ENCODE assay signal across 8 cellular contexts in the genomic region with DNA sequence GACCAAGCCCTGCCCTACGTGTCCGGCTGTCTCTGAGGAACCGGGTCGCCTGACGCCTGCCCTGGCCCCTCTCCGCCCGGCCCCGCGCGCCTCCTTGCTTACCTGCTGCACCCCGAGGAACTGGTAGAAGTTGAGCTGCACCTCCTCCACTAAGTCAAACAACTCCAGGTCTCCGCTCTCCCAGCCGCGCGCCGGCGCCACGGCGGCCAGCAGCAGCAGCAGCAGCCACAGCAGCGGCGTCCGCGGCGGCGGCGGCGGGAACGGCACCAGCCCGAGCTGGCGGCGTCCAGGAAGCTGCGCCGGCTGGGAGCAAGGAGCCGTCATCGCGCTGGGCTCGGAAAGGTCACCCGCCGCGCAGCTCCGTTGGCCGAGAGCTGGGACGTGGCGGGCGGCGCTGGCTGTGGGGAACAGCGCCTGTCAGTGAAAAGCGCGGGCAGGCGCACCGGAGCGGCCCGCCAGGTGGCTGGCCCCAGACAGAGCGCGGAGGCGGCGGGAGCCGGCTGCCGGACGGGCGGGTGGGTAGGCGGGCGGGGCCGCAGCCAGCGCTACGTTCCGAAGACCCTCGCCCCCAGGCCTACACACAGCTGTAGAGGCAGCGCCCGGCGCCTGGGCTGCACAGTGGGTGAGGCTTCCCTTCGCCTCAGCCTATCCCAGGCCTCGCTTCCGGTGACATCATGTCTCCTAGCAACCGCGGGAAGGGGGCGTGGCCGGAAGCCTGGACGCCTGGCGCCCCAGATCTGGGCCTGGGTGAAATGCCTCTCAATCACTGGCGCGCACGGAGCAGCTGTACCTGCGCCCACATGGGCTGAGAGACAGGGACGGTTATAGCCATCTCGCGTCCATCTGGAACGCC. TPM values are rescaled to one million over a fixed set of nuclear protein-coding genes. Genes with fewer than 3 reads are reported as not detected.
DNase-seq lines count a peak whose midpoint lies in the region; ATAC-seq and TF ChIP-seq lines count a peak whose summit lies in the region.

A gene with protein sequence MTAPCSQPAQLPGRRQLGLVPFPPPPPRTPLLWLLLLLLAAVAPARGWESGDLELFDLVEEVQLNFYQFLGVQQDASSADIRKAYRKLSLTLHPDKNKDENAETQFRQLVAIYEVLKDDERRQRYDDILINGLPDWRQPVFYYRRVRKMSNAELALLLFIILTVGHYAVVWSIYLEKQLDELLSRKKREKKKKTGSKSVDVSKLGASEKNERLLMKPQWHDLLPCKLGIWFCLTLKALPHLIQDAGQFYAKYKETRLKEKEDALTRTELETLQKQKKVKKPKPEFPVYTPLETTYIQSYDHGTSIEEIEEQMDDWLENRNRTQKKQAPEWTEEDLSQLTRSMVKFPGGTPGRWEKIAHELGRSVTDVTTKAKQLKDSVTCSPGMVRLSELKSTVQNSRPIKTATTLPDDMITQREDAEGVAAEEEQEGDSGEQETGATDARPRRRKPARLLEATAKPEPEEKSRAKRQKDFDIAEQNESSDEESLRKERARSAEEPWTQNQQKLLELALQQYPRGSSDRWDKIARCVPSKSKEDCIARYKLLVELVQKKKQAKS (minus strand): TSS at position 620 of the 853 bp plus-strand sequence. CDS start 296 bp downstream, at position 324.

- DNase-seq in DMS153 (lab: John Stamatoyannopoulos, UW) (peak; percentile 84), OCI-M2 (lab: John Stamatoyannopoulos, UW; ENCODE audit: unreplicated experiment) (peak; percentile 86), activated T-cell treated with anti-CD3 and anti-CD28 coated beads for 4 hours (peak; percentile 100), epithelial cell of esophagus (ENCODE audit: low read depth) (peak; percentile 96), mucosa of descending colon (peak; percentile 98 to 100 (median 100))
- DNase-seq in stimulated activated CD8-positive, alpha-beta memory T cell treated with anti-CD3 and anti-CD28 coated beads, Interleukin-4, amount 100 ng/mL, for 24 hours (ENCODE audit: low read depth) = peak; percentile 99

- TF ChIP-seq EP300 in Ishikawa (IDR thresholded peaks at IDR 0.05; ENCODE audit: borderline replicate concordance) = no peak

- peak; percentile 94 for ATAC-seq in GM21576 (IDR thresholded peaks at IDR 0.05; ENCODE audit: unreplicated experiment)
- ATAC-seq in mucosa of descending colon = peak; percentile 98

- TF ChIP-seq RAD21 in Ishikawa (IDR thresholded peaks at IDR 0.05; ENCODE audit: low read depth) = no peak

- TF ChIP-seq CTCF in epithelial cell of esophagus (IDR thresholded peaks at IDR 0.05; ENCODE audit: insufficient read depth, low read depth, low read length, missing control alignments) = no peak
- no peak for TF ChIP-seq CTCF in mucosa of descending colon (IDR thresholded peaks at IDR 0.05)

- no peaks in the 10 kb centered on the region for H3K36me3 ChIP-seq in mucosa of descending colon (ENCODE audit: low read depth)

- H3K4me1 ChIP-seq in mucosa of descending colon (ENCODE audit: low read depth) = peaks cover 4% of the 10 kb centered on the region

- intact Hi-C loops in mucosa of descending colon (cut with DNase I, micrococcal nuclease) = no loop called here

- H3K4me3 ChIP-seq in epithelial cell of esophagus (ENCODE audit: low read length) (peak within 1 kb of the TSS; percentile 71), mucosa of descending colon (peak within 1 kb of the TSS; percentile 78)

- no peaks in the 10 kb centered on the region for H3K9me3 ChIP-seq in mucosa of descending colon

TF ChIP-seq in Ishikawa, 13 proteins besides CTCF, POLR2A, EP300 and RAD21:
- TF ChIP-seq, protein P1, sequence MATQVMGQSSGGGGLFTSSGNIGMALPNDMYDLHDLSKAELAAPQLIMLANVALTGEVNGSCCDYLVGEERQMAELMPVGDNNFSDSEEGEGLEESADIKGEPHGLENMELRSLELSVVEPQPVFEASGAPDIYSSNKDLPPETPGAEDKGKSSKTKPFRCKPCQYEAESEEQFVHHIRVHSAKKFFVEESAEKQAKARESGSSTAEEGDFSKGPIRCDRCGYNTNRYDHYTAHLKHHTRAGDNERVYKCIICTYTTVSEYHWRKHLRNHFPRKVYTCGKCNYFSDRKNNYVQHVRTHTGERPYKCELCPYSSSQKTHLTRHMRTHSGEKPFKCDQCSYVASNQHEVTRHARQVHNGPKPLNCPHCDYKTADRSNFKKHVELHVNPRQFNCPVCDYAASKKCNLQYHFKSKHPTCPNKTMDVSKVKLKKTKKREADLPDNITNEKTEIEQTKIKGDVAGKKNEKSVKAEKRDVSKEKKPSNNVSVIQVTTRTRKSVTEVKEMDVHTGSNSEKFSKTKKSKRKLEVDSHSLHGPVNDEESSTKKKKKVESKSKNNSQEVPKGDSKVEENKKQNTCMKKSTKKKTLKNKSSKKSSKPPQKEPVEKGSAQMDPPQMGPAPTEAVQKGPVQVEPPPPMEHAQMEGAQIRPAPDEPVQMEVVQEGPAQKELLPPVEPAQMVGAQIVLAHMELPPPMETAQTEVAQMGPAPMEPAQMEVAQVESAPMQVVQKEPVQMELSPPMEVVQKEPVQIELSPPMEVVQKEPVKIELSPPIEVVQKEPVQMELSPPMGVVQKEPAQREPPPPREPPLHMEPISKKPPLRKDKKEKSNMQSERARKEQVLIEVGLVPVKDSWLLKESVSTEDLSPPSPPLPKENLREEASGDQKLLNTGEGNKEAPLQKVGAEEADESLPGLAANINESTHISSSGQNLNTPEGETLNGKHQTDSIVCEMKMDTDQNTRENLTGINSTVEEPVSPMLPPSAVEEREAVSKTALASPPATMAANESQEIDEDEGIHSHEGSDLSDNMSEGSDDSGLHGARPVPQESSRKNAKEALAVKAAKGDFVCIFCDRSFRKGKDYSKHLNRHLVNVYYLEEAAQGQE (IDR thresholded peaks at IDR 0.05; ENCODE audit: low read depth) = no peak
- TF ChIP-seq CEBPB (IDR thresholded peaks at IDR 0.05) = no peak
- TF ChIP-seq CREB1 (IDR thresholded peaks at IDR 0.05; ENCODE audit: low read depth) = 0 out of 2 replicates have a peak, but pooled peaks have one; percentile 52
- TF ChIP-seq EGR1 (IDR thresholded peaks at IDR 0.05) = no peak
- TF ChIP-seq, protein P2, sequence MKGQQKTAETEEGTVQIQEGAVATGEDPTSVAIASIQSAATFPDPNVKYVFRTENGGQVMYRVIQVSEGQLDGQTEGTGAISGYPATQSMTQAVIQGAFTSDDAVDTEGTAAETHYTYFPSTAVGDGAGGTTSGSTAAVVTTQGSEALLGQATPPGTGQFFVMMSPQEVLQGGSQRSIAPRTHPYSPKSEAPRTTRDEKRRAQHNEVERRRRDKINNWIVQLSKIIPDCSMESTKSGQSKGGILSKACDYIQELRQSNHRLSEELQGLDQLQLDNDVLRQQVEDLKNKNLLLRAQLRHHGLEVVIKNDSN (IDR thresholded peaks at IDR 0.05) = peak; percentile 49
- no peak for TF ChIP-seq NFIC (IDR thresholded peaks at IDR 0.05)
- no peak for TF ChIP-seq TAF1 (IDR thresholded peaks at IDR 0.05; ENCODE audit: low read depth)
- TF ChIP-seq, protein P3, sequence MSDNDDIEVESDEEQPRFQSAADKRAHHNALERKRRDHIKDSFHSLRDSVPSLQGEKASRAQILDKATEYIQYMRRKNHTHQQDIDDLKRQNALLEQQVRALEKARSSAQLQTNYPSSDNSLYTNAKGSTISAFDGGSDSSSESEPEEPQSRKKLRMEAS (IDR thresholded peaks at IDR 0.05) = peak; percentile 53
- peak; percentile 26; the same call in 1 of the 2 replicates for TF ChIP-seq TCF12 (IDR thresholded peaks at IDR 0.05; ENCODE audit: low read depth)
- TF ChIP-seq YY1 (IDR thresholded peaks at IDR 0.05; ENCODE audit: low read depth) = 0 out of 2 replicates have a peak, but pooled peaks have one; percentile 46
- no peak for TF ChIP-seq FOXM1 (IDR thresholded peaks at IDR 0.05; ENCODE audit: borderline replicate concordance, low read depth)
- peak; percentile 29; the same call in 1 of the 2 replicates for TF ChIP-seq TEAD4 (IDR thresholded peaks at IDR 0.05)
- peak; percentile 97 for TF ChIP-seq ZBTB7A (IDR thresholded peaks at IDR 0.05; ENCODE audit: low read depth)

RNA-seq across cellular contexts. Expression of the gene that starts here (rescaled TPM):
- 10 to 100 TPM; 26.3 to 31.5 (median 30.3) TPM for total RNA-seq in mucosa of descending colon

Comparison
In these comparisons a context has a peak if more than half of its experiments do, and no peak if none do; other contexts are left out.
1. Peak in every context shown above with its lines: DNase-seq, ATAC-seq and H3K4me3 ChIP-seq.